In genomic region chr6:36576573-36576972, GRCh38 we compare ENCODE assay signal across 1 cellular context.
TF ChIP-seq lines count a peak whose summit lies in the region.

No MANE protein-coding gene starts in this region.

TF ChIP-seq in IMR-90, 13 proteins besides CTCF, POLR2A, EP300 and RAD21:
- TF ChIP-seq SMC3 (IDR thresholded peaks at IDR 0.05; ENCODE audit: low read depth, low read length), result no peak
- no peak for TF ChIP-seq RFX5 (IDR thresholded peaks at IDR 0.05; ENCODE audit: low read depth, low read length)
- TF ChIP-seq MXI1 (IDR thresholded peaks at IDR 0.05; ENCODE audit: borderline replicate concordance, low read depth, low read length), result no peak
- TF ChIP-seq, protein P1, sequence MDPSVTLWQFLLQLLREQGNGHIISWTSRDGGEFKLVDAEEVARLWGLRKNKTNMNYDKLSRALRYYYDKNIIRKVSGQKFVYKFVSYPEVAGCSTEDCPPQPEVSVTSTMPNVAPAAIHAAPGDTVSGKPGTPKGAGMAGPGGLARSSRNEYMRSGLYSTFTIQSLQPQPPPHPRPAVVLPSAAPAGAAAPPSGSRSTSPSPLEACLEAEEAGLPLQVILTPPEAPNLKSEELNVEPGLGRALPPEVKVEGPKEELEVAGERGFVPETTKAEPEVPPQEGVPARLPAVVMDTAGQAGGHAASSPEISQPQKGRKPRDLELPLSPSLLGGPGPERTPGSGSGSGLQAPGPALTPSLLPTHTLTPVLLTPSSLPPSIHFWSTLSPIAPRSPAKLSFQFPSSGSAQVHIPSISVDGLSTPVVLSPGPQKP (IDR thresholded peaks at IDR 0.05; ENCODE audit: borderline replicate concordance, low read depth, low read length), result no peak
- TF ChIP-seq NFE2L2 (IDR thresholded peaks at IDR 0.05; ENCODE audit: low read depth, low read length), result no peak
- TF ChIP-seq RCOR1 (IDR thresholded peaks at IDR 0.05; ENCODE audit: insufficient replicate concordance, low read length), result no peak
- TF ChIP-seq MAFK (IDR thresholded peaks at IDR 0.05; ENCODE audit: low read depth, low read length), result no peak
- TF ChIP-seq FOS (IDR thresholded peaks at IDR 0.05; ENCODE audit: low read depth, low read length), result no peak
- no peak for TF ChIP-seq BHLHE40 (IDR thresholded peaks at IDR 0.05; ENCODE audit: low read depth, low read length)
- TF ChIP-seq, protein P2, sequence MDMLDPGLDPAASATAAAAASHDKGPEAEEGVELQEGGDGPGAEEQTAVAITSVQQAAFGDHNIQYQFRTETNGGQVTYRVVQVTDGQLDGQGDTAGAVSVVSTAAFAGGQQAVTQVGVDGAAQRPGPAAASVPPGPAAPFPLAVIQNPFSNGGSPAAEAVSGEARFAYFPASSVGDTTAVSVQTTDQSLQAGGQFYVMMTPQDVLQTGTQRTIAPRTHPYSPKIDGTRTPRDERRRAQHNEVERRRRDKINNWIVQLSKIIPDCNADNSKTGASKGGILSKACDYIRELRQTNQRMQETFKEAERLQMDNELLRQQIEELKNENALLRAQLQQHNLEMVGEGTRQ (IDR thresholded peaks at IDR 0.05; ENCODE audit: low read depth, low read length), result no peak
TF ChIP-seq in IMR-90: peak in this region for 0.
